ENCODE assay signal across 19 cellular contexts in genomic region chr13:75132800-75133695, GRCh38.
"Had no signal": no experiment of that assay in that cellular context is flagged by ENCODE, and none has a peak within 500 bp of the region (broad histone marks: within the 10 kb centered on the region; RNA-seq: fewer than 3 reads in every experiment).

No MANE protein-coding gene starts in this region.

- H3K4me1 ChIP-seq: adrenal gland, colonic mucosa, stomach, vagina had no signal

- H3K27ac ChIP-seq: adrenal gland, colonic mucosa, stomach, vagina, WERI-Rb-1 had no signal

- DNase-seq: activated CD4-positive, alpha-beta T cell treated with anti-CD3 and anti-CD28 coated beads for 1 hour; activated CD4-positive, alpha-beta T cell treated with anti-CD3 and anti-CD28 coated beads, Interleukin-2, amount 50 U/mL, for 48 hours; activated gamma-delta T cell; adrenal gland; colonic mucosa; effector CD4-positive, alpha-beta T cell; immature natural killer cell; kidney glomerular epithelial cell; left ventricle myocardium superior; naive thymus-derived CD8-positive, alpha-beta T cell; stimulated activated CD4-positive, alpha-beta T cell treated with anti-CD3 and anti-CD28 coated beads, Interleukin-4, amount 100 ng/mL, for 24 hours; stomach; trophoblast cell; WERI-Rb-1 had no signal

- ATAC-seq: activated naive CD4-positive, alpha-beta T cell treated with anti-CD3 and anti-CD28 coated beads, Interleukin-2, amount 50 U/mL, for 72 hours; esophagus mucosa; left ventricle myocardium superior; naive thymus-derived CD8-positive, alpha-beta T cell; sciatic nerve; stimulated activated effector memory CD8-positive, alpha-beta T cell treated with anti-CD3 and anti-CD28 coated beads, Interleukin-12 subunit alpha, Interleukin-12 subunit beta, amount 100 ng/mL, for 72 hours had no signal

- H3K4me3 ChIP-seq: adrenal gland, colonic mucosa, stomach, vagina had no signal

- H3K27me3 ChIP-seq: adrenal gland, colonic mucosa, stomach, vagina had no signal

- H3K9me3 ChIP-seq: adrenal gland, colonic mucosa, vagina had no signal

- H3K36me3 ChIP-seq: adrenal gland, colonic mucosa, stomach, vagina, WERI-Rb-1 had no signal
